Comparison of ENCODE assay signal across 1 cellular context in the genomic region with DNA sequence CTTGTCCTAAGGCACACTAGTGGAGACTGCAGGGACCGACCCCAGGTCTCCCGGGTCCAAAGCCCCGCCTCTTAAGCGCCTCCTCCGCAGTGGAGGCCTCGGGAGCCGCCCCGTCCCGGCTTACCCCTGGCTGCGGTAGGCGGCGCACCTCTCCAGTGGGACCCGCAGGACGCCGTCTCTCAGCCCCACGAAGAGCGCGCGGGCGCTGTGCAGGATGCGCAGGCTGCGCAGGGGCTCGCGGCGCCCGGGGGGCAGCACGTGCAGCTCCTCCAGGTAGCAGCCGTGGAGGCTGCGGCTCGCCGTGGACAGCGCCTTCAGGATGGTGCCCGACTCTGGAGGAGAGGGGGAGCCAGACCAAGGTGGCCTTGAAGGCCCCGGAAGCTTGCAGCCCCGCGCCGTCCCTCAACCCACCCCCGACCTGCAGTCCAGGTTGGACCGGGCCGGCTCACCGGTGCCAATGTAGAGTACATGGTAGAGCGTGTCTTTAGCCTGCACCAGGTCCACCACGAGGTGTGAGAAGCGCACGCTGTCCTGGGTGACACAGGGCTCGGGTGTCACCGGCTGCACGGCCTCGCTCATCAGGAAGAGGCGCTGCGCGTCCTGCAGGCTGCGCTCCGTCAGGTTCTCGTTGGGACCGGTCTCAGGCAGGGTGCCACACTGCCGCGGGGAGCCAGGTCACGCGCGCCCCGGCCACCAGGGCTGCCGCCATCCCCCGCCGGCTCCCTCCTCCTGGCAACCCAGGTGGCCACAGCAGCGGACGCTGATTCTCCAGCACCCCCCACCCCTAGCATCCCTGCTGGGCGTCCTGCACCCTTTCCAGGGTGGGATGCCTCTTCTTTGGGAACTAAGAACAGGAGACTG.
TF ChIP-seq lines count a peak whose summit lies in the region.

No MANE protein-coding gene starts in this region.

TF ChIP-seq in K562, 482 proteins besides CTCF, POLR2A, EP300 and RAD21 (continued from another document):
- no peak for TF ChIP-seq RREB1 (CRISPR knock-in tag; IDR thresholded peaks at IDR 0.05)
- TF ChIP-seq ZNF224 (CRISPR knock-in tag; IDR thresholded peaks at IDR 0.05): no peak
- 0 out of 2 replicates have a peak, but pooled peaks have one; percentile 56 for TF ChIP-seq SAFB (IDR thresholded peaks at IDR 0.05; ENCODE audit: borderline replicate concordance, low read depth, low read length)
- no peak for TF ChIP-seq ILF3 (IDR thresholded peaks at IDR 0.05; ENCODE audit: borderline replicate concordance)
- TF ChIP-seq ZBTB49 (CRISPR knock-in tag; IDR thresholded peaks at IDR 0.05; ENCODE audit: borderline replicate concordance): no peak
- no peak for TF ChIP-seq GATAD2B (IDR thresholded peaks at IDR 0.05; ENCODE audit: borderline replicate concordance)
- peak; percentile 41; the same call in 1 of the 2 replicates for TF ChIP-seq CTBP1 (IDR thresholded peaks at IDR 0.05; ENCODE audit: borderline replicate concordance)
- no peak for TF ChIP-seq ELK1 (CRISPR knock-in tag; IDR thresholded peaks at IDR 0.05)
- TF ChIP-seq HNRNPL (IDR thresholded peaks at IDR 0.05; ENCODE audit: low read depth, low read length): no peak
- TF ChIP-seq HNRNPLL (IDR thresholded peaks at IDR 0.05; ENCODE audit: low read depth, low read length, poor library complexity, severe bottlenecking): peak; percentile 97
- no peak for TF ChIP-seq BRD4 (IDR thresholded peaks at IDR 0.05)
- TF ChIP-seq, protein P1, sequence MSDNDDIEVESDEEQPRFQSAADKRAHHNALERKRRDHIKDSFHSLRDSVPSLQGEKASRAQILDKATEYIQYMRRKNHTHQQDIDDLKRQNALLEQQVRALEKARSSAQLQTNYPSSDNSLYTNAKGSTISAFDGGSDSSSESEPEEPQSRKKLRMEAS (CRISPR knock-in tag; IDR thresholded peaks at IDR 0.05): 0 out of 2 replicates have a peak, but pooled peaks have one; percentile 6
- TF ChIP-seq MAZ (CRISPR knock-in tag; conservative IDR thresholded peaks at IDR 0.05 in 1 of 2, IDR thresholded peaks at IDR 0.05 in 1 of 2): 0 out of 4 replicates have a peak, but pooled peaks of 1 of the 2 experiments have one; percentile 44
- TF ChIP-seq, protein P2, sequence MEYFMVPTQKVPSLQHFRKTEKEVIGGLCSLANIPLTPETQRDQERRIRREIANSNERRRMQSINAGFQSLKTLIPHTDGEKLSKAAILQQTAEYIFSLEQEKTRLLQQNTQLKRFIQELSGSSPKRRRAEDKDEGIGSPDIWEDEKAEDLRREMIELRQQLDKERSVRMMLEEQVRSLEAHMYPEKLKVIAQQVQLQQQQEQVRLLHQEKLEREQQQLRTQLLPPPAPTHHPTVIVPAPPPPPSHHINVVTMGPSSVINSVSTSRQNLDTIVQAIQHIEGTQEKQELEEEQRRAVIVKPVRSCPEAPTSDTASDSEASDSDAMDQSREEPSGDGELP (CRISPR knock-in tag; IDR thresholded peaks at IDR 0.05; ENCODE audit: borderline replicate concordance): 0 out of 2 replicates have a peak, but pooled peaks have one; percentile 16
